12 cellular contexts compared by ENCODE assay signal in the genomic region with DNA sequence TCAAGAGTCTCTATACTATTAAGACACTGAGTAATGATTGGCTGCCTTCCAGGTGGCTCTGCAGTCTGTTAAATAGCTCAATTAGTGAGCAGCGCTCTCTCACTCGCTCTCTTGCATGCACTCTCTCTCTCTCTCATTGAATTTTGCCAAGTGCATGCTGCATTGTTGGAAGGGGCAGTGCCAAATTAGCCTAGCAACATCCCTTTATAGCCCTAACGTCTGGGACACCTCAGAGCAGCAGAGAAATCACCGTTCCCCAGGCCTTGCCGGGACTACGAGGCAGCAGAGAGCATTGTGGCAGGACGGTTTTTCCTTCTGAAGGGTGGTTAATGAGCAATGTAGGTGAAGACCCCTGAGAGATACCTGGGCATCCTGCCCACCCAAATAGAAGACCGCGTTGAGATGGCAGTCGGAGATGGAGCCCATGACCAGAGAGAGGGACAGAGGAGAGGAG.
DNase-seq lines count a peak whose midpoint lies in the region; ATAC-seq and TF ChIP-seq lines count a peak whose summit lies in the region.
"Had no signal": no experiment of that assay in that cellular context is flagged by ENCODE, and none has a peak within 500 bp of the region (broad histone marks: within the 10 kb centered on the region; RNA-seq: fewer than 3 reads in every experiment).

No MANE protein-coding gene starts in this region.

- intact Hi-C loops in naive thymus-derived CD4-positive, alpha-beta T cell (cut with micrococcal nuclease) = no loop called here

- H3K27me3 Mint-ChIP-seq in naive thymus-derived CD4-positive, alpha-beta T cell = peaks cover 0 to 11% (median 4%) of the 10 kb centered on the region in 5 donors

- CTCF ChIA-PET in naive thymus-derived CD4-positive, alpha-beta T cell (lab: Charles Lee) = no interaction called here

- H3K36me3 ChIP-seq in kidney epithelial cell (ENCODE audit: control insufficient read depth, insufficient read depth, low read length) (no peaks in the 10 kb centered on the region), right atrium auricular region (no peaks in the 10 kb centered on the region)
- no peaks in the 10 kb centered on the region for H3K36me3 ChIP-seq in naive thymus-derived CD4-positive, alpha-beta T cell (ENCODE audit: control insufficient read depth in 2 of 3, insufficient read depth in 3 of 3, low read length in 3 of 3)
- H3K36me3 ChIP-seq: cardiac muscle cell had no signal

- H3K27ac Mint-ChIP-seq in naive thymus-derived CD4-positive, alpha-beta T cell = no peak overlapping the region
- H3K27ac Mint-ChIP-seq: activated T-helper 1 cell treated with anti-CD3 and anti-CD28 coated beads, Interleukin-12 subunit alpha, Interleukin-12 subunit beta, Interleukin-2, Interleukin-4 antibody, amounts not matched to agents 30 ng/mL and 10 ng/mL and 1 ng/mL, durations not matched to agents 14 hours and 24 hours and 36 hours had no signal

- no peaks in the 10 kb centered on the region for H3K9me3 ChIP-seq in naive thymus-derived CD4-positive, alpha-beta T cell (ENCODE audit: control insufficient read depth in 2 of 3, low read length in 3 of 3)
- no peaks in the 10 kb centered on the region for H3K9me3 ChIP-seq in right atrium auricular region
- H3K9me3 ChIP-seq: A549 had no signal

- no peaks in the 10 kb centered on the region for H3K36me3 Mint-ChIP-seq in naive thymus-derived CD4-positive, alpha-beta T cell

- peak; percentile 2 for DNase-seq in A172 (ENCODE audit: low spot score)
- peak; percentile 85 for DNase-seq in NCI-H1092 treated with DMSO at 0.1 percent for 48 hours (lab: John Stamatoyannopoulos, UW)
- DNase-seq in kidney epithelial cell (ENCODE audit: low read depth) = peak; percentile 19
- no peak for DNase-seq in NCI-H2171 treated with DMSO at 0.1 percent for 48 hours (lab: John Stamatoyannopoulos, UW)
- no peak for DNase-seq in naive thymus-derived CD4-positive, alpha-beta T cell
- no peak for DNase-seq in SHP77 (lab: John Stamatoyannopoulos, UW)
- no peak for DNase-seq in right atrium auricular region (ENCODE audit: low spot score)
- DNase-seq: activated CD4-positive, alpha-beta T cell treated with anti-CD3 and anti-CD28 coated beads for 1 hour had no signal

- TF ChIP-seq CTCF in kidney epithelial cell (IDR thresholded peaks at IDR 0.05; ENCODE audit: insufficient read depth, low read length, poor library complexity, severe bottlenecking) = no peak
- TF ChIP-seq CTCF in right atrium auricular region (IDR thresholded peaks at IDR 0.05) = no peak

- H3K4me3 ChIP-seq in kidney epithelial cell (ENCODE audit: low read depth, low read length) = no peak overlapping the region
- H3K4me3 ChIP-seq in naive thymus-derived CD4-positive, alpha-beta T cell (ENCODE audit: low read length) = no peak overlapping the region
- H3K4me3 ChIP-seq in right atrium auricular region = no peak overlapping the region
- H3K4me3 ChIP-seq: A549, cardiac muscle cell had no signal

- H3K27ac ChIP-seq in naive thymus-derived CD4-positive, alpha-beta T cell (ENCODE audit: low read depth, low read length) = no peak overlapping the region
- H3K27ac ChIP-seq in right atrium auricular region = no peak overlapping the region
- H3K27ac ChIP-seq: A549, cardiac muscle cell had no signal

- peaks cover 0 to 3% (median 0%) of the 10 kb centered on the region in 11 donors for H3K9me3 Mint-ChIP-seq in naive thymus-derived CD4-positive, alpha-beta T cell
- H3K9me3 Mint-ChIP-seq: activated T-helper 1 cell treated with anti-CD3 and anti-CD28 coated beads, Interleukin-12 subunit alpha, Interleukin-12 subunit beta, Interleukin-2, Interleukin-4 antibody, amounts not matched to agents 30 ng/mL and 10 ng/mL and 1 ng/mL, durations not matched to agents 14 hours and 24 hours and 36 hours had no signal

- no peaks in the 10 kb centered on the region for H3K4me1 Mint-ChIP-seq in naive thymus-derived CD4-positive, alpha-beta T cell

- POLR2A ChIA-PET in naive thymus-derived CD4-positive, alpha-beta T cell (lab: Charles Lee) = no interaction called here

- no peak overlapping the region for H3K4me3 Mint-ChIP-seq in naive thymus-derived CD4-positive, alpha-beta T cell
- H3K4me3 Mint-ChIP-seq: activated T-helper 1 cell treated with anti-CD3 and anti-CD28 coated beads, Interleukin-12 subunit alpha, Interleukin-12 subunit beta, Interleukin-2, Interleukin-4 antibody, amounts not matched to agents 30 ng/mL and 10 ng/mL and 1 ng/mL, durations not matched to agents 14 hours and 24 hours and 36 hours had no signal

- H3K4me1 ChIP-seq in naive thymus-derived CD4-positive, alpha-beta T cell (ENCODE audit: control insufficient read depth in 2 of 2, insufficient read depth in 2 of 2, low read length in 2 of 2) = no peaks in the 10 kb centered on the region
- H3K4me1 ChIP-seq in right atrium auricular region = no peaks in the 10 kb centered on the region
- H3K4me1 ChIP-seq: A549 had no signal

- no peak for ATAC-seq in SK-N-SH treated with all-trans-retinoic acid at 6 μM for 48 hours
- ATAC-seq in naive thymus-derived CD4-positive, alpha-beta T cell = no peak
- ATAC-seq: A549 had no signal

- no peaks in the 10 kb centered on the region for H3K27me3 ChIP-seq in kidney epithelial cell (ENCODE audit: control insufficient read depth, insufficient read depth, low read length)
- H3K27me3 ChIP-seq in naive thymus-derived CD4-positive, alpha-beta T cell (ENCODE audit: control insufficient read depth in 2 of 2, insufficient read depth in 2 of 2, low read length in 2 of 2) = no peaks in the 10 kb centered on the region
- H3K27me3 ChIP-seq in right atrium auricular region = no peaks in the 10 kb centered on the region
- H3K27me3 ChIP-seq: cardiac muscle cell had no signal

TF ChIP-seq in SK-N-SH treated with all-trans-retinoic acid at 6 μM for 48 hours, 23 proteins besides CTCF, POLR2A, EP300 and RAD21:
- no peak for TF ChIP-seq ZC3H10 (CRISPR knock-in tag; IDR thresholded peaks at IDR 0.05)
- TF ChIP-seq RARB (CRISPR knock-in tag; IDR thresholded peaks at IDR 0.05) = no peak
- TF ChIP-seq ISL1 (CRISPR knock-in tag; IDR thresholded peaks at IDR 0.05) = peak; percentile 55
- TF ChIP-seq TSHZ2 (CRISPR knock-in tag; IDR thresholded peaks at IDR 0.05) = peak; percentile 62; the same call in 1 of the 2 replicates
- no peak for TF ChIP-seq ZNF565 (CRISPR knock-in tag; conservative IDR thresholded peaks at IDR 0.05; ENCODE audit: low read depth)
- peak; percentile 50; the same call in 1 of the 2 replicates for TF ChIP-seq TCF4 (CRISPR knock-in tag; IDR thresholded peaks at IDR 0.05; ENCODE audit: borderline replicate concordance)

Comparison
In these comparisons a context has a peak if more than half of its experiments do, and no peak if none do; other contexts are left out.
1. DNase-seq: peak in A172 (single experiment), NCI-H1092 treated with DMSO at 0.1 percent for 48 hours (single experiment) and kidney epithelial cell (single experiment); none in NCI-H2171 treated with DMSO at 0.1 percent for 48 hours (single experiment), naive thymus-derived CD4-positive, alpha-beta T cell (0 of 9), SHP77 (0 of 2) and right atrium auricular region (single experiment).